In the genomic region with DNA sequence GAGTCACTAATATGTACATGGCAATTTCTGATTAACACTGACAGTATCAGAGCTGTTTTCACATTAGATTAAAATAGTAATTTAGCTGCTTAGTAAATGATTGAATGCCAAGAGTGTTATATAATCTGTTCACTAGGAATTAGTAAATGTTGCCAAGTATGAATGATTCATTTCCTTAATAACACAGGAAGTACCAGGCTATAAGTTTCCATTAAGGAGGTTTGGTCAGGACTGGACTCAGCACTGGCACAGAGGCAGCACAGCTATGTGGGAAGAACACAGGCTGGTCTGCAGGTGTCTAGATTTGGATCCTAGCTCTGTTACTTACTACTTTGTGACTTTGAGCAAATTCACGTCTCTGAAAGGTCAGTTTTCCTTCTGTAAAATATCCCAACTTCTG, we compare ENCODE assay signal across 26 cellular contexts.
DNase-seq lines count a peak whose midpoint lies in the region; ATAC-seq, FAIRE-seq and TF ChIP-seq lines count a peak whose summit lies in the region.
"Had no signal": no experiment of that assay in that cellular context is flagged by ENCODE, and none has a peak within 500 bp of the region (broad histone marks: within the 10 kb centered on the region; RNA-seq: fewer than 3 reads in every experiment).

No MANE protein-coding gene starts in this region.

- no peaks in the 10 kb centered on the region for H3K36me3 Mint-ChIP-seq in Calu3 (ENCODE audit: insufficient read depth, unreplicated experiment)
- no peaks in the 10 kb centered on the region for H3K36me3 Mint-ChIP-seq in activated T-cell treated with anti-CD3 and anti-CD28 coated beads, Interleukin-2, amount 50 U/mL, for 72 hours (ENCODE audit: insufficient read depth in 2 of 2)
- H3K36me3 Mint-ChIP-seq: CD4-positive, CD25-positive, alpha-beta regulatory T cell; IgD-negative memory B cell had no signal

- no peaks in the 10 kb centered on the region for H3K27me3 ChIP-seq in pancreas
- H3K27me3 ChIP-seq: spleen, vagina had no signal

- H3K4me3 Mint-ChIP-seq in Calu3 (ENCODE audit: low read depth, unreplicated experiment): no peak overlapping the region
- no peak overlapping the region for H3K4me3 Mint-ChIP-seq in activated T-cell treated with anti-CD3 and anti-CD28 coated beads, Interleukin-2, amount 50 U/mL, for 72 hours
- H3K4me3 Mint-ChIP-seq: activated CD4-positive, alpha-beta T cell treated with anti-CD3 and anti-CD28 coated beads, Interleukin-2, amount 10 ng/mL, durations not matched to agents 24 days and 14 days; CD4-positive, CD25-positive, alpha-beta regulatory T cell; effector memory CD8-positive, alpha-beta T cell; IgD-negative memory B cell; nephron progenitor cell had no signal

- no peaks in the 10 kb centered on the region for H3K9me3 Mint-ChIP-seq in Calu3 (ENCODE audit: low read depth, unreplicated experiment)
- H3K9me3 Mint-ChIP-seq in activated T-cell treated with anti-CD3 and anti-CD28 coated beads, Interleukin-2, amount 50 U/mL, for 72 hours: peaks cover 0 to 2% of the 10 kb centered on the region in 2 donors
- H3K9me3 Mint-ChIP-seq: activated CD4-positive, alpha-beta T cell treated with anti-CD3 and anti-CD28 coated beads, Interleukin-2, amount 10 ng/mL, durations not matched to agents 24 days and 14 days; nephron progenitor cell had no signal

- peaks cover 0 to 6% (median 0%) of the 10 kb centered on the region in 3 donors for H3K4me1 ChIP-seq in pancreas
- H3K4me1 ChIP-seq: HAP-1, prostate gland, vagina had no signal

- H3K27me3 Mint-ChIP-seq in Calu3 (ENCODE audit: unreplicated experiment): no peaks in the 10 kb centered on the region
- no peaks in the 10 kb centered on the region for H3K27me3 Mint-ChIP-seq in activated T-cell treated with anti-CD3 and anti-CD28 coated beads, Interleukin-2, amount 50 U/mL, for 72 hours (ENCODE audit: low read depth)
- H3K27me3 Mint-ChIP-seq: activated CD4-positive, alpha-beta T cell treated with anti-CD3 and anti-CD28 coated beads, Interleukin-2, amount 10 ng/mL, durations not matched to agents 24 days and 14 days; CD4-positive, CD25-positive, alpha-beta regulatory T cell; effector memory CD8-positive, alpha-beta T cell had no signal

- POLR2A ChIA-PET in RWPE1 (lab: Yijun Ruan, JAX; ENCODE audit: low non-redundant PET): no interaction called here

- no peaks in the 10 kb centered on the region for H3K36me3 ChIP-seq in pancreas
- H3K36me3 ChIP-seq: HAP-1, prostate gland, spleen, vagina had no signal

- no TSS peak for BruUV-seq in Calu3 (replicated peaks; lab: Mats Ljungman, UMichigan)

- intact Hi-C loops in Calu3 (cut with micrococcal nuclease; ENCODE audit: unreplicated experiment) (no loop called here), pancreas (cut with DNase I) (no loop called here)

- DNase-seq in Calu3 (peak; percentile 20), RWPE1 (ENCODE audit: low spot score) (peak; percentile 38), epithelial cell of esophagus (ENCODE audit: low read depth) (peak; percentile 48), pancreas (peak in 2 of 6 donors; percentile 42 to 54), cortex of kidney (lab: John Stamatoyannopoulos, UW) (no peak), NCI-H2171 treated with DMSO at 0.1 percent for 48 hours (lab: John Stamatoyannopoulos, UW) (no peak)
- no peak for DNase-seq in stimulated activated CD4-positive, alpha-beta T cell treated with anti-CD3 and anti-CD28 coated beads, Interleukin-2, amount 100 ng/mL, for 48 hours
- DNase-seq in activated T-cell treated with anti-CD3 and anti-CD28 coated beads, Interleukin-2, amount 50 U/mL, for 72 hours: no peak
- DNase-seq: activated CD4-positive, alpha-beta T cell treated with anti-CD3 and anti-CD28 coated beads, Interleukin-2, amount 10 ng/mL, durations not matched to agents 24 days and 14 days; activated CD8-positive, alpha-beta memory T cell treated with anti-CD3 and anti-CD28 coated beads, Interleukin-2, amount 50 U/mL, for 4 hours; activated effector memory CD4-positive, alpha-beta T cell treated with anti-CD3 and anti-CD28 coated beads, Interleukin-2, amount 50 U/mL, for 16 hours; CD4-positive, CD25-positive, alpha-beta regulatory T cell; central memory CD4-positive, alpha-beta T cell; effector memory CD8-positive, alpha-beta T cell; hippocampal formation; islet precursor cell; NCI-H187 treated with DMSO at 0.1 percent for 48 hours; nephron progenitor cell; spleen; stimulated activated CD8-positive, alpha-beta memory T cell treated with anti-CD3 and anti-CD28 coated beads, Interleukin-4, amount 100 ng/mL, for 48 hours; substantia nigra had no signal

- 14 to 17% methylated on average over 1 of the region's 1 CpG for WGBS in pancreas, 2 donors

- CTCF ChIA-PET in Calu3 (lab: Charles Lee): interaction anchor here (1.0 kb wide), 1 partner anchor 34 kb away, joined by 3 read pairs; no protein-coding TSS in a partner anchor
- CTCF ChIA-PET in RWPE1 (lab: Yijun Ruan, JAX): interaction anchor here (0.8 kb wide), 1 partner anchor 47 kb away, joined by 4 read pairs; no protein-coding TSS in a partner anchor

- no peaks in the 10 kb centered on the region for H3K9me3 ChIP-seq in pancreas
- H3K9me3 ChIP-seq: HAP-1, prostate gland, spleen, vagina had no signal

- FAIRE-seq in pancreas (lab: Jason Lieb, UNC): no peak

- H3K27ac ChIP-seq in RWPE1: no peak overlapping the region
- H3K27ac ChIP-seq in pancreas: no peak overlapping the region
- H3K27ac ChIP-seq: prostate gland, spleen, vagina had no signal

- H3K4me3 ChIP-seq in epithelial cell of esophagus (ENCODE audit: low read length) (no peak overlapping the region), pancreas (no peak overlapping the region)
- H3K4me3 ChIP-seq: HAP-1, prostate gland, vagina had no signal

- no peak overlapping the region for H3K27ac Mint-ChIP-seq in Calu3 (ENCODE audit: unreplicated experiment)
- no peak overlapping the region for H3K27ac Mint-ChIP-seq in activated T-cell treated with anti-CD3 and anti-CD28 coated beads, Interleukin-2, amount 50 U/mL, for 72 hours
- H3K27ac Mint-ChIP-seq: activated CD4-positive, alpha-beta T cell treated with anti-CD3 and anti-CD28 coated beads, Interleukin-2, amount 10 ng/mL, durations not matched to agents 24 days and 14 days; CD4-positive, CD25-positive, alpha-beta regulatory T cell; effector memory CD8-positive, alpha-beta T cell; IgD-negative memory B cell; nephron progenitor cell had no signal

- peak; percentile 69 to 95 (median 82) for ATAC-seq in pancreas
- ATAC-seq in activated T-cell treated with anti-CD3 and anti-CD28 coated beads, Interleukin-2, amount 50 U/mL, for 72 hours (replicated peaks in 1 of 2): no peak
- ATAC-seq: effector memory CD8-positive, alpha-beta T cell; Panc1 had no signal

- H3K4me1 Mint-ChIP-seq in Calu3 (ENCODE audit: low read depth, unreplicated experiment): peaks cover 18% of the 10 kb centered on the region
- no peaks in the 10 kb centered on the region for H3K4me1 Mint-ChIP-seq in activated T-cell treated with anti-CD3 and anti-CD28 coated beads, Interleukin-2, amount 50 U/mL, for 72 hours (ENCODE audit: low read depth)
- H3K4me1 Mint-ChIP-seq: activated CD4-positive, alpha-beta T cell treated with anti-CD3 and anti-CD28 coated beads, Interleukin-2, amount 10 ng/mL, durations not matched to agents 24 days and 14 days; CD4-positive, CD25-positive, alpha-beta regulatory T cell; IgD-negative memory B cell; nephron progenitor cell had no signal

- TF ChIP-seq CTCF in Calu3 (IDR thresholded peaks at IDR 0.05; ENCODE audit: unreplicated experiment): no peak
- no peak for TF ChIP-seq CTCF in RWPE1 (conservative IDR thresholded peaks at IDR 0.05; ENCODE audit: low read depth)
- TF ChIP-seq CTCF in epithelial cell of esophagus (IDR thresholded peaks at IDR 0.05; ENCODE audit: insufficient read depth, low read depth, low read length, missing control alignments): no peak
- TF ChIP-seq CTCF in pancreas (IDR thresholded peaks at IDR 0.05): no peak

Comparison
In these comparisons a context has a peak if more than half of its experiments do, and no peak if none do; other contexts are left out.
1. DNase-seq: peak in Calu3 (single experiment), RWPE1 (single experiment) and epithelial cell of esophagus (single experiment); none in cortex of kidney (single experiment), stimulated activated CD4-positive, alpha-beta T cell treated with anti-CD3 and anti-CD28 coated beads, Interleukin-2, amount 100 ng/mL, for 48 hours (0 of 2), NCI-H2171 treated with DMSO at 0.1 percent for 48 hours (single experiment) and activated T-cell treated with anti-CD3 and anti-CD28 coated beads, Interleukin-2, amount 50 U/mL, for 72 hours (0 of 2).
2. ATAC-seq: peak in pancreas (4 of 4); none in activated T-cell treated with anti-CD3 and anti-CD28 coated beads, Interleukin-2, amount 50 U/mL, for 72 hours (0 of 2).